In genomic region chr6:72534236-72534635, GRCh38 we compare ENCODE assay signal across 15 cellular contexts.
DNase-seq lines count a peak whose midpoint lies in the region; ATAC-seq and TF ChIP-seq lines count a peak whose summit lies in the region.
"Had no signal": no experiment of that assay in that cellular context is flagged by ENCODE, and none has a peak within 500 bp of the region (broad histone marks: within the 10 kb centered on the region; RNA-seq: fewer than 3 reads in every experiment).

No MANE protein-coding gene starts in this region.

- H3K4me1 ChIP-seq in GM23248 (ENCODE audit: insufficient read depth) (peaks cover 40% of the 10 kb centered on the region), PC-3 (ENCODE audit: insufficient read depth, low read length) (peaks cover 18% of the 10 kb centered on the region), mesendoderm (ENCODE audit: control insufficient read depth, low read depth, low read length) (peaks cover 2% of the 10 kb centered on the region)
- H3K4me1 ChIP-seq: BLaER1 had no signal

- H3F3A ChIP-seq in GM23248 (ENCODE audit: insufficient read depth): peaks cover 23% of the 10 kb centered on the region
- H3F3A ChIP-seq in PC-3 (ENCODE audit: low read length, unreplicated experiment): no peaks in the 10 kb centered on the region

- intact Hi-C loops in PC-3 (cut with micrococcal nuclease): no loop called here

- H3K4me2 ChIP-seq in GM23248 (ENCODE audit: unreplicated experiment): peak overlapping the region; percentile 38
- H3K4me2 ChIP-seq in PC-3 (ENCODE audit: low read length): peak overlapping the region; percentile 58
- H3K4me2 ChIP-seq in mesendoderm (ENCODE audit: low read length): no peak overlapping the region
- H3K4me2 ChIP-seq: BLaER1, KMS-11 had no signal

- H3K4me3 ChIP-seq in GM23248: no peak overlapping the region
- H3K4me3 ChIP-seq in PC-3 (ENCODE audit: low read length): no peak overlapping the region
- no peak overlapping the region for H3K4me3 ChIP-seq in mesendoderm (ENCODE audit: low read length)
- H3K4me3 ChIP-seq: BLaER1 had no signal

- ATAC-seq in PC-3: peak; percentile 10; the same call in 1 of the 2 replicates
- no peak for ATAC-seq in activated T-helper 17 cell treated with anti-CD3 and anti-CD28 coated beads, Interleukin-2, amount 50 U/mL, for 72 hours (replicated peaks)
- ATAC-seq: HepG2 had no signal

- H2BK5ac ChIP-seq in mesendoderm (ENCODE audit: low read length): no peak overlapping the region

- H3K27me3 ChIP-seq in GM23248 (replicated peaks; ENCODE audit: insufficient read depth) (no peaks in the 10 kb centered on the region), PC-3 (ENCODE audit: low read length) (no peaks in the 10 kb centered on the region), mesendoderm (ENCODE audit: insufficient read depth, low read length, poor library complexity) (no peaks in the 10 kb centered on the region)
- H3K27me3 ChIP-seq: BLaER1 had no signal

- no peak overlapping the region for H3K23ac ChIP-seq in mesendoderm (ENCODE audit: low read length)

- H2AK5ac ChIP-seq in mesendoderm (ENCODE audit: low read length): no peak overlapping the region

- no peak overlapping the region for H3K4me3 Mint-ChIP-seq in activated T-helper 17 cell treated with anti-CD3 and anti-CD28 coated beads, Interleukin-2, amount 50 U/mL, for 72 hours
- H3K4me3 Mint-ChIP-seq: CD14-positive monocyte; CD4-positive, alpha-beta memory T cell; H9 had no signal

- peak; percentile 12 for DNase-seq in GM23248
- DNase-seq in PC-3: no peak
- peak; percentile 35 for DNase-seq in mesendoderm
- DNase-seq in HEK293T (ENCODE audit: extremely low spot score): no peak
- DNase-seq in NOMO-1 treated with DMSO at 0.1 percent for 48 hours (lab: John Stamatoyannopoulos, UW; ENCODE audit: unreplicated experiment): no peak
- DNase-seq: Calu3; CD4-positive, alpha-beta memory T cell; DMS79 treated with DMSO at 0.1 percent for 48 hours; GF-D8; H9 had no signal

- H3K79me1 ChIP-seq in mesendoderm (ENCODE audit: low read length): no peaks in the 10 kb centered on the region

- no peak overlapping the region for H2BK120ac ChIP-seq in mesendoderm (ENCODE audit: low read depth, low read length)

- H3K27ac ChIP-seq in GM23248 (peak overlapping the region; percentile 24), PC-3 (ENCODE audit: low read length) (no peak overlapping the region), mesendoderm (ENCODE audit: low read depth, low read length) (no peak overlapping the region)
- H3K27ac ChIP-seq: BLaER1, KMS-11 had no signal

- H3K36me3 ChIP-seq in GM23248 (ENCODE audit: low read depth) (no peaks in the 10 kb centered on the region), PC-3 (ENCODE audit: low read depth, low read length) (no peaks in the 10 kb centered on the region), mesendoderm (ENCODE audit: control insufficient read depth, insufficient read depth, low read length) (no peaks in the 10 kb centered on the region)
- H3K36me3 ChIP-seq: BLaER1 had no signal

- no peaks in the 10 kb centered on the region for H3K9me3 Mint-ChIP-seq in activated T-helper 17 cell treated with anti-CD3 and anti-CD28 coated beads, Interleukin-2, amount 50 U/mL, for 72 hours
- H3K9me3 Mint-ChIP-seq: H9 had no signal

- H3K9ac ChIP-seq in GM23248 (no peak overlapping the region), PC-3 (ENCODE audit: low read length) (no peak overlapping the region), mesendoderm (ENCODE audit: low read length) (no peak overlapping the region)
- H3K9ac ChIP-seq: BLaER1, KMS-11 had no signal

- H3K56ac ChIP-seq in mesendoderm (ENCODE audit: low read length): no peak overlapping the region

- H3K9me2 ChIP-seq in GM23248 (ENCODE audit: insufficient read depth) (no peaks in the 10 kb centered on the region; the same call in 1 of the 2 replicates), PC-3 (replicated peaks; ENCODE audit: low read length) (no peaks in the 10 kb centered on the region)

- peaks cover 5% of the 10 kb centered on the region for H3K27me3 Mint-ChIP-seq in activated T-helper 17 cell treated with anti-CD3 and anti-CD28 coated beads, Interleukin-2, amount 50 U/mL, for 72 hours

- CTCF ChIA-PET in PC-3 (lab: Charles Lee) (interaction anchor here (0.6 kb wide), 1 partner anchor 13 kb away, joined by 3 read pairs; no protein-coding TSS in a partner anchor), HEK293T (lab: Yijun Ruan, JAX) (no interaction called here)

- no peak overlapping the region for H3K27ac Mint-ChIP-seq in activated T-helper 17 cell treated with anti-CD3 and anti-CD28 coated beads, Interleukin-2, amount 50 U/mL, for 72 hours
- H3K27ac Mint-ChIP-seq: CD14-positive monocyte; CD4-positive, alpha-beta memory T cell; H9 had no signal

- H3K79me2 ChIP-seq in GM23248 (ENCODE audit: insufficient read depth): no peaks in the 10 kb centered on the region
- no peaks in the 10 kb centered on the region for H3K79me2 ChIP-seq in PC-3 (ENCODE audit: low read length)
- H3K79me2 ChIP-seq in mesendoderm (ENCODE audit: control insufficient read depth, insufficient read depth, low read length): no peaks in the 10 kb centered on the region

- no peak for TF ChIP-seq CTCF in PC-3 (conservative IDR thresholded peaks at IDR 0.05; ENCODE audit: low read depth, low read length)

- 0 out of 2 replicates have a peak overlapping the region, but pooled peaks have one; percentile 42 for H2AFZ ChIP-seq in GM23248
- H2AFZ ChIP-seq in PC-3 (ENCODE audit: low read length): peak overlapping the region; percentile 43

- no peaks in the 10 kb centered on the region for H3K36me3 Mint-ChIP-seq in activated T-helper 17 cell treated with anti-CD3 and anti-CD28 coated beads, Interleukin-2, amount 50 U/mL, for 72 hours (ENCODE audit: low read depth)
- H3K36me3 Mint-ChIP-seq: CD14-positive monocyte; CD4-positive, alpha-beta memory T cell had no signal

- no peaks in the 10 kb centered on the region for H3K4me1 Mint-ChIP-seq in activated T-helper 17 cell treated with anti-CD3 and anti-CD28 coated beads, Interleukin-2, amount 50 U/mL, for 72 hours
- H3K4me1 Mint-ChIP-seq: CD14-positive monocyte; CD4-positive, alpha-beta memory T cell had no signal

- H3K18ac ChIP-seq in mesendoderm (ENCODE audit: low read length): peak overlapping the region; percentile 10

- in situ Hi-C loops in GM23248 (cut with MboI): no loop called here

- no peak overlapping the region for H4K5ac ChIP-seq in mesendoderm (ENCODE audit: low read length)

- no TSS peak for BruUV-seq in PC-3 (replicated peaks; lab: Mats Ljungman, UMichigan)

- H4K8ac ChIP-seq in mesendoderm (ENCODE audit: low read depth, low read length): no peak overlapping the region

- H3K9me3 ChIP-seq in GM23248 (ENCODE audit: low read depth) (no peaks in the 10 kb centered on the region), PC-3 (ENCODE audit: low read length) (no peaks in the 10 kb centered on the region)
- H3K9me3 ChIP-seq: BLaER1 had no signal

- H4K20me1 ChIP-seq in GM23248 (ENCODE audit: insufficient read depth): no peaks in the 10 kb centered on the region
- no peaks in the 10 kb centered on the region for H4K20me1 ChIP-seq in PC-3 (ENCODE audit: low read length)
- H4K20me1 ChIP-seq: BLaER1 had no signal

- POLR2A ChIA-PET in PC-3 (lab: Charles Lee; ENCODE audit: unreplicated experiment) (interaction anchor here (0.5 kb wide), 1 partner anchor 21 kb away, joined by 3 read pairs; no protein-coding TSS in a partner anchor), HEK293T (lab: Yijun Ruan, JAX) (no interaction called here)

- H3K4ac ChIP-seq in mesendoderm (ENCODE audit: low read depth, low read length): no peak overlapping the region

- no peak overlapping the region for H2BK15ac ChIP-seq in mesendoderm (replicated peaks; ENCODE audit: low read depth)

TF ChIP-seq in HEK293T, 16 proteins besides CTCF, POLR2A, EP300 and RAD21:
- TF ChIP-seq FOXM1 (IDR thresholded peaks at IDR 0.05; ENCODE audit: borderline replicate concordance): no peak
- no peak for TF ChIP-seq ELF4 (IDR thresholded peaks at IDR 0.05)
- no peak for TF ChIP-seq ARNT (IDR thresholded peaks at IDR 0.05)
- TF ChIP-seq SUZ12 (IDR thresholded peaks at IDR 0.05): no peak
- TF ChIP-seq L3MBTL2 (conservative IDR thresholded peaks at IDR 0.05): no peak
- TF ChIP-seq FOXA1 (IDR thresholded peaks at IDR 0.05): no peak
- TF ChIP-seq NFRKB (IDR thresholded peaks at IDR 0.05): no peak
- no peak for TF ChIP-seq PKNOX1 (IDR thresholded peaks at IDR 0.05)
- TF ChIP-seq CTBP1 (IDR thresholded peaks at IDR 0.05; ENCODE audit: borderline replicate concordance): no peak
- TF ChIP-seq TARDBP (IDR thresholded peaks at IDR 0.05): no peak
- TF ChIP-seq ZNF384 (IDR thresholded peaks at IDR 0.05): no peak
- no peak for TF ChIP-seq FOXK2 (IDR thresholded peaks at IDR 0.05)
- TF ChIP-seq LEF1 (IDR thresholded peaks at IDR 0.05; ENCODE audit: borderline replicate concordance): no peak
- TF ChIP-seq HDGF (IDR thresholded peaks at IDR 0.05; ENCODE audit: borderline replicate concordance): no peak
- no peak for TF ChIP-seq BHLHE40 (IDR thresholded peaks at IDR 0.05; ENCODE audit: borderline replicate concordance)
- TF ChIP-seq SP1 (IDR thresholded peaks at IDR 0.05): no peak
TF ChIP-seq in HEK293T: peak in this region for 0.

Comparison
In these comparisons a context has a peak if more than half of its experiments do, and no peak if none do; other contexts are left out.
1. DNase-seq: peak in GM23248 (single experiment) and mesendoderm (single experiment); none in PC-3 (single experiment), HEK293T (single experiment) and NOMO-1 treated with DMSO at 0.1 percent for 48 hours (single experiment).